1 cellular context compared by ENCODE assay signal in genomic region chr11:67239795-67240574, GRCh38.
TF ChIP-seq lines count a peak whose summit lies in the region.

No MANE protein-coding gene starts in this region.

TF ChIP-seq in HepG2, 621 proteins besides CTCF, POLR2A, EP300 and RAD21 (continued from another document and continues in another):
- peak; percentile 98 for TF ChIP-seq AFF4 (CRISPR knock-in tag; IDR thresholded peaks at IDR 0.05)
- TF ChIP-seq THAP9 (CRISPR knock-in tag; IDR thresholded peaks at IDR 0.05; ENCODE audit: borderline replicate concordance): peak; percentile 79; the same call in 1 of the 2 replicates
- TF ChIP-seq PBX3 (CRISPR knock-in tag; IDR thresholded peaks at IDR 0.05; ENCODE audit: borderline replicate concordance): no peak
- peak; percentile 97 for TF ChIP-seq DRAP1 (CRISPR knock-in tag; IDR thresholded peaks at IDR 0.05)
- peak; percentile 96 for TF ChIP-seq ZNF331 (CRISPR knock-in tag; IDR thresholded peaks at IDR 0.05)
- 0 out of 2 replicates have a peak, but pooled peaks have one; percentile 23 for TF ChIP-seq ZNF253 (CRISPR knock-in tag; IDR thresholded peaks at IDR 0.05; ENCODE audit: borderline replicate concordance)
- TF ChIP-seq ZNF639 (CRISPR knock-in tag; conservative IDR thresholded peaks at IDR 0.05): peak; percentile 47; the same call in 1 of the 2 replicates
- 0 out of 2 replicates have a peak, but pooled peaks have one; percentile 41 for TF ChIP-seq ZNF256 (CRISPR knock-in tag; conservative IDR thresholded peaks at IDR 0.05)
- peak; percentile 74 for TF ChIP-seq PRDM10 (CRISPR knock-in tag; IDR thresholded peaks at IDR 0.05; ENCODE audit: low read depth)
- peak; percentile 87; the same call in 1 of the 2 replicates for TF ChIP-seq ZNF607 (CRISPR knock-in tag; IDR thresholded peaks at IDR 0.05; ENCODE audit: borderline replicate concordance)
- peak; percentile 83; the same call in 1 of the 2 replicates for TF ChIP-seq YEATS2 (CRISPR knock-in tag; IDR thresholded peaks at IDR 0.05; ENCODE audit: borderline replicate concordance)
- peak; percentile 67 for TF ChIP-seq RBFOX2 (IDR thresholded peaks at IDR 0.05; ENCODE audit: low read depth, low read length)
- TF ChIP-seq ZNF501 (CRISPR knock-in tag; IDR thresholded peaks at IDR 0.05): peak; percentile 93
- peak; percentile 62; the same call in 1 of the 2 replicates for TF ChIP-seq ZNF12 (CRISPR knock-in tag; IDR thresholded peaks at IDR 0.05)
- no peak for TF ChIP-seq SP1 (IDR thresholded peaks at IDR 0.05)
- TF ChIP-seq SP1 (CRISPR knock-in tag; IDR thresholded peaks at IDR 0.05): peak; percentile 83
- TF ChIP-seq GATAD2A (CRISPR knock-in tag; IDR thresholded peaks at IDR 0.05): peak; percentile 76; the same call in 1 of the 2 replicates
- peak; percentile 74; the same call in 1 of the 2 replicates for TF ChIP-seq ZNF142 (CRISPR knock-in tag; IDR thresholded peaks at IDR 0.05)
- TF ChIP-seq ZBTB21 (CRISPR knock-in tag; IDR thresholded peaks at IDR 0.05): peak; percentile 65
- TF ChIP-seq HOXA3 (CRISPR knock-in tag; IDR thresholded peaks at IDR 0.05): peak; percentile 81
- TF ChIP-seq ZNF891 (CRISPR knock-in tag; IDR thresholded peaks at IDR 0.05): 0 out of 2 replicates have a peak, but pooled peaks have one; percentile 39
- peak; percentile 89 for TF ChIP-seq GABPB1 (CRISPR knock-in tag; IDR thresholded peaks at IDR 0.05)
- 0 out of 2 replicates have a peak, but pooled peaks have one; percentile 27 for TF ChIP-seq ZNF563 (CRISPR knock-in tag; IDR thresholded peaks at IDR 0.05)
- peak; percentile 37; the same call in 1 of the 2 replicates for TF ChIP-seq TFDP1 (CRISPR knock-in tag; IDR thresholded peaks at IDR 0.05; ENCODE audit: borderline replicate concordance)
- TF ChIP-seq ZNF431 (CRISPR knock-in tag; IDR thresholded peaks at IDR 0.05; ENCODE audit: borderline replicate concordance, low read depth): no peak
- TF ChIP-seq ZNF782 (CRISPR knock-in tag; IDR thresholded peaks at IDR 0.05; ENCODE audit: borderline replicate concordance): no peak
- peak; percentile 85 for TF ChIP-seq HNF1B (CRISPR knock-in tag; IDR thresholded peaks at IDR 0.05)
- peak; percentile 59 for TF ChIP-seq RARA (CRISPR knock-in tag; IDR thresholded peaks at IDR 0.05)
- peak; percentile 94 for TF ChIP-seq KLF11 (CRISPR knock-in tag; IDR thresholded peaks at IDR 0.05)
- peak; percentile 74 for TF ChIP-seq RBM39 (IDR thresholded peaks at IDR 0.05; ENCODE audit: low read depth, low read length, poor library complexity, severe bottlenecking)
